In the genomic region with DNA sequence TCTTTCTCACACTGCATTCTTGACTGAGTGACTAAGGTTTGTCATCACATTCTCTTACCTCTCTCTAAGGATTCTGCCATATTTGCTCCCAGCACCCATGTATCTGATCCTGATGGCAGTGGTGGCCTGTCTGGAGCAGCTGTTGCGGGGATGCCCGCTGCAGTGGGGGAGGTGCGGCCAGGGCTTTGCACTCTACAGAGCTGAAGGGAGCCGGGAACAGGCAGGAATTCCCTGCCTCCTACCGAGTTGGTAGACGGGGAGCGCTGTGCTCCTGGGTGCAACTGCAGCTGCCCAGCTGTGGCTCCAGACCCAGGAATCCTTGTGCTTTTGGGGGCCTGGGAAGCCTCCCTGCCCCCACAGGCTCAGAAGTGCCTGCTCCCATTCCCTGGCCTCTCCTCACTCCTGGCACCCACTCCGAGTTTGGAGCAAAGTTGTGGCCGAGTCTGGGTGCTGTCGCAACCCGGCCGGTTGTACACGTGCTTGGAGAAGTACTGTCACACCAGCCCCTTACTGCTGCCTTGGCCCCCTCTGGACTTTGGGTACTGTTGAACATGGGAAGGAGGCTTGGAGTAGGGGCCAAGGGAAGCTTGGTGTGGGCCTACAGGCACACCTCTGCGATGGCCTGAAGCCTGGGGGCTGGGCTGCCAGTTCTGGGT, we compare ENCODE assay signal across 17 cellular contexts.
DNase-seq lines count a peak whose midpoint lies in the region; ATAC-seq and TF ChIP-seq lines count a peak whose summit lies in the region.
"Had no signal": no experiment of that assay in that cellular context is flagged by ENCODE, and none has a peak within 500 bp of the region (broad histone marks: within the 10 kb centered on the region; RNA-seq: fewer than 3 reads in every experiment).

No MANE protein-coding gene starts in this region.

- no peaks in the 10 kb centered on the region for H3K36me3 ChIP-seq in GM23338 (ENCODE audit: insufficient read depth)
- H3K36me3 ChIP-seq in H7 (replicated peaks; ENCODE audit: control insufficient read depth, insufficient read depth, low read length) = no peaks in the 10 kb centered on the region
- H3K36me3 ChIP-seq in SJCRH30 = no peaks in the 10 kb centered on the region
- H3K36me3 ChIP-seq in osteoblast (ENCODE audit: insufficient read depth, low read length) = no peaks in the 10 kb centered on the region
- H3K36me3 ChIP-seq in CD4-positive, alpha-beta memory T cell (ENCODE audit: insufficient read depth, low read length) = no peaks in the 10 kb centered on the region

- H3K9me3 Mint-ChIP-seq in GM23338 = 0 out of 3 replicates have a peak, but pooled peaks cover 4% of the 10 kb centered on the region
- no peaks in the 10 kb centered on the region for H3K9me3 Mint-ChIP-seq in CD4-positive, alpha-beta memory T cell
- H3K9me3 Mint-ChIP-seq: CD8-positive, alpha-beta T cell had no signal

- no peak overlapping the region for H3K27ac Mint-ChIP-seq in GM23338
- H3K27ac Mint-ChIP-seq in CD4-positive, alpha-beta memory T cell = no peak overlapping the region
- H3K27ac Mint-ChIP-seq: CD8-positive, alpha-beta T cell; HFFc6 had no signal

- no peaks in the 10 kb centered on the region for H3K9me2 ChIP-seq in GM23338 (ENCODE audit: insufficient read depth)

- H3K27me3 Mint-ChIP-seq in GM23338 (ENCODE audit: insufficient read depth, low read depth, poor library complexity) = no peaks in the 10 kb centered on the region
- peaks cover 7 to 24% of the 10 kb centered on the region in 2 donors for H3K27me3 Mint-ChIP-seq in CD4-positive, alpha-beta memory T cell

- no peaks in the 10 kb centered on the region for H3K79me2 ChIP-seq in GM23338 (replicated peaks; ENCODE audit: insufficient read depth)
- no peaks in the 10 kb centered on the region for H3K79me2 ChIP-seq in osteoblast (ENCODE audit: insufficient read depth, low read length)

- no peak overlapping the region for H3K4me3 Mint-ChIP-seq in GM23338
- H3K4me3 Mint-ChIP-seq in CD4-positive, alpha-beta memory T cell = no peak overlapping the region
- H3K4me3 Mint-ChIP-seq: CD8-positive, alpha-beta T cell; HFFc6 had no signal

- no peak overlapping the region for H3K27ac ChIP-seq in GM23338 (ENCODE audit: low read depth)
- H3K27ac ChIP-seq in SJCRH30 = no peak overlapping the region
- H3K27ac ChIP-seq in osteoblast (ENCODE audit: low read depth, low read length) = no peak overlapping the region
- no peak overlapping the region for H3K27ac ChIP-seq in CD4-positive, alpha-beta memory T cell (ENCODE audit: low read depth, low read length)
- H3K27ac ChIP-seq: GM23248 had no signal

- peak overlapping the region; percentile 87 for H2AFZ ChIP-seq in GM23338
- H2AFZ ChIP-seq in osteoblast (ENCODE audit: low read length) = no peak overlapping the region
- H2AFZ ChIP-seq: GM23248 had no signal

- CTCF ChIA-PET in CD4-positive, alpha-beta memory T cell (lab: Charles Lee; ENCODE audit: partially characterized antibody) = interaction anchor here (1.1 kb wide), 1 partner anchor 14 kb away, joined by 3 read pairs; no protein-coding TSS in a partner anchor

- H4K20me1 ChIP-seq in GM23338 (replicated peaks; ENCODE audit: insufficient read depth) (no peaks in the 10 kb centered on the region), osteoblast (ENCODE audit: insufficient read depth, low read length) (no peaks in the 10 kb centered on the region)

- DNase-seq in GM23338 (ENCODE audit: low spot score) = peak; percentile 24
- DNase-seq in H7 = peak; percentile 32
- peak; percentile 3 to 7 for DNase-seq in SJCRH30
- peak; percentile 25 for DNase-seq in osteoblast (ENCODE audit: insufficient read length, low spot score, missing footprints)
- DNase-seq in activated CD8-positive, alpha-beta memory T cell treated with anti-CD3 and anti-CD28 coated beads, Interleukin-2, amount 50 U/mL, for 48 hours = no peak
- no peak for DNase-seq in CD4-positive, alpha-beta memory T cell
- DNase-seq: C1 segment of cervical spinal cord; Caco-2; CD8-positive, alpha-beta T cell; DMS79; EL; GDM1; GM23248; HFFc6 had no signal

- TF ChIP-seq CTCF in GM23338 (conservative IDR thresholded peaks at IDR 0.05; ENCODE audit: low read depth in 2 of 2) = no peak
- no peak for TF ChIP-seq CTCF in osteoblast (IDR thresholded peaks at IDR 0.05; ENCODE audit: extremely low read depth, low read depth, low read length)

- H3F3A ChIP-seq in GM23338 (replicated peaks; ENCODE audit: low read depth) = no peaks in the 10 kb centered on the region

- H3K4me1 ChIP-seq in GM23338 (ENCODE audit: insufficient read depth) (no peaks in the 10 kb centered on the region; the same call in 1 of the 2 replicates), SJCRH30 (no peaks in the 10 kb centered on the region), osteoblast (ENCODE audit: insufficient read depth, low read length) (no peaks in the 10 kb centered on the region)
- no peaks in the 10 kb centered on the region for H3K4me1 ChIP-seq in CD4-positive, alpha-beta memory T cell (ENCODE audit: insufficient read depth, low read length)
- H3K4me1 ChIP-seq: Caco-2 had no signal

- H3K27me3 ChIP-seq in GM23338 (ENCODE audit: insufficient read depth) (no peaks in the 10 kb centered on the region), H7 (ENCODE audit: control insufficient read depth, insufficient read depth, low read length) (no peaks in the 10 kb centered on the region; the same call in 1 of the 2 replicates), SJCRH30 (no peaks in the 10 kb centered on the region), osteoblast (ENCODE audit: insufficient read depth, low read length) (no peaks in the 10 kb centered on the region)
- H3K27me3 ChIP-seq in CD4-positive, alpha-beta memory T cell (ENCODE audit: insufficient read depth, low read length) = no peaks in the 10 kb centered on the region

- H3K9me3 ChIP-seq in SJCRH30 (replicated peaks) (no peaks in the 10 kb centered on the region), osteoblast (ENCODE audit: low read depth, low read length) (no peaks in the 10 kb centered on the region)
- no peaks in the 10 kb centered on the region for H3K9me3 ChIP-seq in CD4-positive, alpha-beta memory T cell (ENCODE audit: control insufficient read depth in 1 of 2, low read length in 2 of 2)
- H3K9me3 ChIP-seq: Caco-2 had no signal

- H3K4me2 ChIP-seq in GM23338 (no peak overlapping the region), osteoblast (ENCODE audit: insufficient read depth, low read length) (no peak overlapping the region)

- POLR2A ChIA-PET in CD4-positive, alpha-beta memory T cell (lab: Charles Lee; ENCODE audit: partially characterized antibody) = no interaction called here

- no peaks in the 10 kb centered on the region for H3K36me3 Mint-ChIP-seq in GM23338 (ENCODE audit: low read depth)
- H3K36me3 Mint-ChIP-seq in CD4-positive, alpha-beta memory T cell = no peaks in the 10 kb centered on the region
- H3K36me3 Mint-ChIP-seq: CD8-positive, alpha-beta T cell had no signal

- no peak overlapping the region for H3K4me3 ChIP-seq in GM23338
- H3K4me3 ChIP-seq in H7 (ENCODE audit: insufficient read depth, low read depth, low read length) = no peak overlapping the region
- no peak overlapping the region for H3K4me3 ChIP-seq in SJCRH30
- no peak overlapping the region for H3K4me3 ChIP-seq in osteoblast (ENCODE audit: insufficient read depth, low read length)
- H3K4me3 ChIP-seq in CD4-positive, alpha-beta memory T cell (ENCODE audit: low read length in 2 of 2) = no peak overlapping the region
- H3K4me3 ChIP-seq: GM12878, GM23248 had no signal

- intact Hi-C loops in CD4-positive, alpha-beta memory T cell (cut with micrococcal nuclease) = no loop called here

- ATAC-seq in GM23338 (peak; percentile 83), HG03280 (IDR thresholded peaks at IDR 0.05; ENCODE audit: unreplicated experiment) (no peak)
- ATAC-seq: CD8-positive, alpha-beta T cell; GM12878; HCT116 had no signal

- peaks cover 15% of the 10 kb centered on the region; the same call in 2 of the 3 replicates for H3K4me1 Mint-ChIP-seq in GM23338
- H3K4me1 Mint-ChIP-seq in CD4-positive, alpha-beta memory T cell = no peaks in the 10 kb centered on the region

TF ChIP-seq in GM23338, 12 proteins besides CTCF, POLR2A, EP300 and RAD21 (continues in another document):
- no peak for TF ChIP-seq ZNF331 (CRISPR knock-in tag; IDR thresholded peaks at IDR 0.05; ENCODE audit: low read depth)
- no peak for TF ChIP-seq EZH2 (IDR thresholded peaks at IDR 0.05; ENCODE audit: low read depth, unreplicated experiment)
- TF ChIP-seq, protein P1, sequence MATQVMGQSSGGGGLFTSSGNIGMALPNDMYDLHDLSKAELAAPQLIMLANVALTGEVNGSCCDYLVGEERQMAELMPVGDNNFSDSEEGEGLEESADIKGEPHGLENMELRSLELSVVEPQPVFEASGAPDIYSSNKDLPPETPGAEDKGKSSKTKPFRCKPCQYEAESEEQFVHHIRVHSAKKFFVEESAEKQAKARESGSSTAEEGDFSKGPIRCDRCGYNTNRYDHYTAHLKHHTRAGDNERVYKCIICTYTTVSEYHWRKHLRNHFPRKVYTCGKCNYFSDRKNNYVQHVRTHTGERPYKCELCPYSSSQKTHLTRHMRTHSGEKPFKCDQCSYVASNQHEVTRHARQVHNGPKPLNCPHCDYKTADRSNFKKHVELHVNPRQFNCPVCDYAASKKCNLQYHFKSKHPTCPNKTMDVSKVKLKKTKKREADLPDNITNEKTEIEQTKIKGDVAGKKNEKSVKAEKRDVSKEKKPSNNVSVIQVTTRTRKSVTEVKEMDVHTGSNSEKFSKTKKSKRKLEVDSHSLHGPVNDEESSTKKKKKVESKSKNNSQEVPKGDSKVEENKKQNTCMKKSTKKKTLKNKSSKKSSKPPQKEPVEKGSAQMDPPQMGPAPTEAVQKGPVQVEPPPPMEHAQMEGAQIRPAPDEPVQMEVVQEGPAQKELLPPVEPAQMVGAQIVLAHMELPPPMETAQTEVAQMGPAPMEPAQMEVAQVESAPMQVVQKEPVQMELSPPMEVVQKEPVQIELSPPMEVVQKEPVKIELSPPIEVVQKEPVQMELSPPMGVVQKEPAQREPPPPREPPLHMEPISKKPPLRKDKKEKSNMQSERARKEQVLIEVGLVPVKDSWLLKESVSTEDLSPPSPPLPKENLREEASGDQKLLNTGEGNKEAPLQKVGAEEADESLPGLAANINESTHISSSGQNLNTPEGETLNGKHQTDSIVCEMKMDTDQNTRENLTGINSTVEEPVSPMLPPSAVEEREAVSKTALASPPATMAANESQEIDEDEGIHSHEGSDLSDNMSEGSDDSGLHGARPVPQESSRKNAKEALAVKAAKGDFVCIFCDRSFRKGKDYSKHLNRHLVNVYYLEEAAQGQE (IDR thresholded peaks at IDR 0.05; ENCODE audit: unreplicated experiment) = no peak
- TF ChIP-seq, protein P2, sequence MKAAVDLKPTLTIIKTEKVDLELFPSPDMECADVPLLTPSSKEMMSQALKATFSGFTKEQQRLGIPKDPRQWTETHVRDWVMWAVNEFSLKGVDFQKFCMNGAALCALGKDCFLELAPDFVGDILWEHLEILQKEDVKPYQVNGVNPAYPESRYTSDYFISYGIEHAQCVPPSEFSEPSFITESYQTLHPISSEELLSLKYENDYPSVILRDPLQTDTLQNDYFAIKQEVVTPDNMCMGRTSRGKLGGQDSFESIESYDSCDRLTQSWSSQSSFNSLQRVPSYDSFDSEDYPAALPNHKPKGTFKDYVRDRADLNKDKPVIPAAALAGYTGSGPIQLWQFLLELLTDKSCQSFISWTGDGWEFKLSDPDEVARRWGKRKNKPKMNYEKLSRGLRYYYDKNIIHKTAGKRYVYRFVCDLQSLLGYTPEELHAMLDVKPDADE (IDR thresholded peaks at IDR 0.05) = no peak
- TF ChIP-seq STAT1 (IDR thresholded peaks at IDR 0.05; ENCODE audit: unreplicated experiment) = no peak

Comparison
In these comparisons a context has a peak if more than half of its experiments do, and no peak if none do; other contexts are left out.
1. DNase-seq: peak in GM23338 (single experiment), H7 (single experiment), SJCRH30 (2 of 2) and osteoblast (single experiment); none in activated CD8-positive, alpha-beta memory T cell treated with anti-CD3 and anti-CD28 coated beads, Interleukin-2, amount 50 U/mL, for 48 hours (single experiment) and CD4-positive, alpha-beta memory T cell (0 of 5).